In genomic region chr1:227325195-227325594, GRCh38 we compare ENCODE assay signal across 19 cellular contexts. TPM values are rescaled to one million over a fixed set of nuclear protein-coding genes. Genes with fewer than 3 reads are reported as not detected.
A peak's percentile ranks its signal among the peaks of the same experiment; 100 is the strongest.
DNase-seq lines count a peak whose midpoint lies in the region; FAIRE-seq and TF ChIP-seq lines count a peak whose summit lies in the region.
"Had no signal": no experiment of that assay in that cellular context is flagged by ENCODE, and none has a peak within 500 bp of the region (broad histone marks: within the 10 kb centered on the region; RNA-seq: fewer than 3 reads in every experiment).

No MANE protein-coding gene starts in this region.

- H3K9me3 ChIP-seq in parathyroid adenoma (ENCODE audit: control insufficient read depth, low read length): no peaks in the 10 kb centered on the region

- H3K4me2 ChIP-seq in parathyroid adenoma (ENCODE audit: low read length): no peak overlapping the region
- H3K4me2 ChIP-seq: GM23338 had no signal

- no peak for TF ChIP-seq CTCF in parathyroid adenoma (IDR thresholded peaks at IDR 0.05)

- DNase-seq in NCI-H146 (lab: John Stamatoyannopoulos, UW) (peak; percentile 5), NCI-H146 treated with DMSO at 0.1 percent for 48 hours (lab: John Stamatoyannopoulos, UW; ENCODE audit: unreplicated experiment) (no peak), NCI-H2171 (lab: John Stamatoyannopoulos, UW) (peak; percentile 10), NCI-H524 treated with DMSO at 0.1 percent for 48 hours (lab: John Stamatoyannopoulos, UW) (peak; percentile 40), putamen (ENCODE audit: low spot score) (no peak), GM12891 (ENCODE audit: insufficient read length, low spot score) (no peak)
- DNase-seq: 8988T; C1 segment of cervical spinal cord; Calu3; CD4-positive, alpha-beta memory T cell; COR-L47; DMS79; EL; GDM1; H9 had no signal

- peak overlapping the region; percentile 15 for H2AFZ ChIP-seq in parathyroid adenoma
- H2AFZ ChIP-seq: GM23338 had no signal

- TF ChIP-seq POLR2A in GM12891 (IDR thresholded peaks at IDR 0.05; ENCODE audit: low read depth, low read length): no peak

- FAIRE-seq in GM12891 (lab: Jason Lieb, UNC): no peak
- FAIRE-seq: GM12878, GM18507 had no signal

- H3K79me2 ChIP-seq in parathyroid adenoma: no peaks in the 10 kb centered on the region

- H3K4me3 ChIP-seq in parathyroid adenoma (ENCODE audit: low read depth, low read length): no peak overlapping the region
- H3K4me3 ChIP-seq: GM12878, GM23338 had no signal

- H3K36me3 ChIP-seq in parathyroid adenoma (ENCODE audit: control insufficient read depth, insufficient read depth, low read length): no peaks in the 10 kb centered on the region

- no peak overlapping the region for H3K27ac ChIP-seq in parathyroid adenoma

- peaks cover 4% of the 10 kb centered on the region for H3K4me1 ChIP-seq in parathyroid adenoma

- no peak overlapping the region for H3K9ac ChIP-seq in parathyroid adenoma

- no peaks in the 10 kb centered on the region for H3K27me3 ChIP-seq in parathyroid adenoma (ENCODE audit: control insufficient read depth, insufficient read depth, low read length)

TF ChIP-seq in GM12891, 5 proteins besides CTCF, POLR2A, EP300 and RAD21:
- TF ChIP-seq POU2F2 (IDR thresholded peaks at IDR 0.05; ENCODE audit: low read depth, low read length): no peak
- TF ChIP-seq TAF1 (IDR thresholded peaks at IDR 0.05; ENCODE audit: low read depth, low read length): no peak
- TF ChIP-seq PAX5 (IDR thresholded peaks at IDR 0.05; ENCODE audit: insufficient read depth, low read length, severe bottlenecking): no peak
- TF ChIP-seq POLR2AphosphoS5 (IDR thresholded peaks at IDR 0.05; ENCODE audit: low read depth, low read length): no peak
- TF ChIP-seq SPI1 (IDR thresholded peaks at IDR 0.05; ENCODE audit: low read depth, low read length): no peak

RNA-seq across cellular contexts. Expression of gene CDC42BPA, which starts 6.9 kb away (rescaled TPM):
- polyA plus RNA-seq in GM12891 (2012; ENCODE audit: low read depth, missing spikeins): 0.05 TPM
- polyA plus RNA-seq: CD4-positive, alpha-beta memory T cell had no signal

Comparison
In these comparisons a context has a peak if more than half of its experiments do, and no peak if none do; other contexts are left out.
1. DNase-seq: peak in NCI-H146 (single experiment), NCI-H2171 (single experiment) and NCI-H524 treated with DMSO at 0.1 percent for 48 hours (single experiment); none in NCI-H146 treated with DMSO at 0.1 percent for 48 hours (single experiment), putamen (single experiment) and GM12891 (single experiment).